In the genomic region with DNA sequence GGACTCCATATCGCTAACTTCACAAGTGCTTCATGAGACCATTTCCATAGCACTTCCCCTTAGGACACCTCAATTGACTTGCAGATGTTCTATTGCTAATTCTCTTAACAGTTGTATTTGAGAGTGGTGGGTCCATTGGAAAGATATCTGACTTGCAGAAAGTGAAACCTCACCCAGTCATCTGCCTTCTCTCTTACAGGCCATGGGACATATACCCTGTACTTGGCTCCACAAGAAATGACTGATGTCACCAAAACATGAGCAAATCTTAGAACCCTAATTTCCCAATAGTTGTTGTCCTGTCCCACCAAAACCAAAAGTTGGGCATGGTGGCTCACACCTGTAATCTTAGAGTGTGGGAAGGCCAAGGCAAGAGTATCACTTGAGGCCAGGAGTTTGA, we compare ENCODE assay signal across 17 cellular contexts.
DNase-seq lines count a peak whose midpoint lies in the region; ATAC-seq and TF ChIP-seq lines count a peak whose summit lies in the region.
"Had no signal": no experiment of that assay in that cellular context is flagged by ENCODE, and none has a peak within 500 bp of the region (broad histone marks: within the 10 kb centered on the region; RNA-seq: fewer than 3 reads in every experiment).

No MANE protein-coding gene starts in this region.

- H4K12ac ChIP-seq in trophoblast cell (ENCODE audit: low read depth, low read length), result no peak overlapping the region

- peak overlapping the region; percentile 42 for H2BK5ac ChIP-seq in trophoblast cell (ENCODE audit: low read depth, low read length, poor library complexity)

- H3K18ac ChIP-seq in trophoblast cell (ENCODE audit: low read length), result no peak overlapping the region

- H3K4me1 Mint-ChIP-seq in HFFc6 (ENCODE audit: low read depth), result peaks cover 88% of the 10 kb centered on the region
- H3K4me1 Mint-ChIP-seq in activated T-helper 17 cell treated with anti-CD3 and anti-CD28 coated beads, Interleukin-2, amount 50 U/mL, for 72 hours, result no peaks in the 10 kb centered on the region
- H3K4me1 Mint-ChIP-seq in CD4-positive, alpha-beta memory T cell, result peaks cover 0 to 6% (median 2%) of the 10 kb centered on the region in 4 donors

- no peak overlapping the region for H3K27ac ChIP-seq in trophoblast cell (ENCODE audit: low read depth, low read length)
- H3K27ac ChIP-seq in CD4-positive, alpha-beta memory T cell (ENCODE audit: low read depth, low read length), result no peak overlapping the region
- H3K27ac ChIP-seq: 22Rv1, KMS-11 had no signal

- H3K27me3 ChIP-seq in trophoblast cell (ENCODE audit: insufficient read depth, low read length), result no peaks in the 10 kb centered on the region
- peaks cover 5% of the 10 kb centered on the region for H3K27me3 ChIP-seq in CD4-positive, alpha-beta memory T cell (ENCODE audit: insufficient read depth, low read length)

- H4K91ac ChIP-seq in trophoblast cell (ENCODE audit: low read depth, low read length), result peak overlapping the region; percentile 75

- no peaks in the 10 kb centered on the region for H3K27me3 Mint-ChIP-seq in HFFc6 (ENCODE audit: insufficient read depth)
- peaks cover 43% of the 10 kb centered on the region for H3K27me3 Mint-ChIP-seq in activated T-helper 17 cell treated with anti-CD3 and anti-CD28 coated beads, Interleukin-2, amount 50 U/mL, for 72 hours
- peaks cover 3 to 13% of the 10 kb centered on the region in 2 donors for H3K27me3 Mint-ChIP-seq in CD4-positive, alpha-beta memory T cell

- H3K27ac Mint-ChIP-seq in HFFc6, result peak overlapping the region; percentile 87
- peak overlapping the region; percentile 53 for H3K27ac Mint-ChIP-seq in activated T-helper 17 cell treated with anti-CD3 and anti-CD28 coated beads, Interleukin-2, amount 50 U/mL, for 72 hours
- no peak overlapping the region for H3K27ac Mint-ChIP-seq in CD4-positive, alpha-beta memory T cell

- H3K36me3 Mint-ChIP-seq in HFFc6 (ENCODE audit: low read depth), result no peaks in the 10 kb centered on the region
- no peaks in the 10 kb centered on the region for H3K36me3 Mint-ChIP-seq in activated T-helper 17 cell treated with anti-CD3 and anti-CD28 coated beads, Interleukin-2, amount 50 U/mL, for 72 hours (ENCODE audit: low read depth)
- no peaks in the 10 kb centered on the region for H3K36me3 Mint-ChIP-seq in CD4-positive, alpha-beta memory T cell

- H3K36me3 ChIP-seq in trophoblast cell (ENCODE audit: control insufficient read depth in 1 of 2, insufficient read depth in 2 of 2, low read length in 2 of 2), result no peaks in the 10 kb centered on the region
- no peaks in the 10 kb centered on the region for H3K36me3 ChIP-seq in CD4-positive, alpha-beta memory T cell (ENCODE audit: insufficient read depth, low read length)

- peaks cover 22 to 29% of the 10 kb centered on the region in 2 experiments for H3K4me1 ChIP-seq in trophoblast cell (ENCODE audit: control insufficient read depth in 1 of 2, insufficient read depth in 2 of 2, low read length in 2 of 2)
- no peaks in the 10 kb centered on the region for H3K4me1 ChIP-seq in CD4-positive, alpha-beta memory T cell (ENCODE audit: insufficient read depth, low read length)

- H2BK12ac ChIP-seq in trophoblast cell (ENCODE audit: low read length), result peak overlapping the region; percentile 42

- no peak overlapping the region for H3K4ac ChIP-seq in trophoblast cell (ENCODE audit: low read depth, low read length)

- H3K79me1 ChIP-seq in trophoblast cell (ENCODE audit: low read length), result peaks cover 46% of the 10 kb centered on the region

- H2AK5ac ChIP-seq in trophoblast cell (ENCODE audit: low read length), result peak overlapping the region; percentile 18

- no peak overlapping the region for H2BK120ac ChIP-seq in trophoblast cell (ENCODE audit: insufficient read depth, low read length, poor library complexity)

- DNase-seq in DMS53 (lab: John Stamatoyannopoulos, UW), result peak; percentile 15
- no peak for DNase-seq in DMS53 treated with DMSO at 0.1 percent for 48 hours (lab: John Stamatoyannopoulos, UW; ENCODE audit: unreplicated experiment)
- DNase-seq in HFFc6, result no peak
- no peak for DNase-seq in trophoblast cell
- DNase-seq in GM03348 (ENCODE audit: low spot score), result no peak
- no peak for DNase-seq in CD4-positive, alpha-beta memory T cell
- DNase-seq: C1 segment of cervical spinal cord, Caco-2, DMS79, NCI-H1105 treated with DMSO at 0.1 percent for 48 hours, NCI-H2029, NCI-H510A, SIG-M5 had no signal

- no CpG with 5 or more reads among the region's 1 CpG for WGBS in trophoblast cell (ENCODE audit: extremely low coverage, insufficient coverage, insufficient read length)

- CTCF ChIA-PET in CD4-positive, alpha-beta memory T cell (lab: Charles Lee; ENCODE audit: partially characterized antibody), result interaction anchor here (1.7 to 8.1 kb wide), 3 partner anchors 104 to 243 kb away, joined by 5 to 135 read pairs (median 34); no protein-coding TSS in a partner anchor

- no peak overlapping the region for H2AFZ ChIP-seq in trophoblast cell (ENCODE audit: insufficient read depth, low read length, poor library complexity)

- H3K4me3 ChIP-seq in trophoblast cell (ENCODE audit: low read depth, low read length), result no peak overlapping the region
- no peak overlapping the region for H3K4me3 ChIP-seq in CD4-positive, alpha-beta memory T cell (ENCODE audit: low read length in 2 of 2)

- peak overlapping the region; percentile 73 for H3K4me3 Mint-ChIP-seq in HFFc6
- no peak overlapping the region for H3K4me3 Mint-ChIP-seq in activated T-helper 17 cell treated with anti-CD3 and anti-CD28 coated beads, Interleukin-2, amount 50 U/mL, for 72 hours
- no peak overlapping the region for H3K4me3 Mint-ChIP-seq in CD4-positive, alpha-beta memory T cell

- no peak for TF ChIP-seq CTCF in HFFc6 (IDR thresholded peaks at IDR 0.05)

- H3K4me2 ChIP-seq in trophoblast cell (ENCODE audit: low read length), result no peak overlapping the region
- H3K4me2 ChIP-seq: KMS-11 had no signal

- no peaks in the 10 kb centered on the region for H3K9me3 Mint-ChIP-seq in HFFc6
- H3K9me3 Mint-ChIP-seq in activated T-helper 17 cell treated with anti-CD3 and anti-CD28 coated beads, Interleukin-2, amount 50 U/mL, for 72 hours, result no peaks in the 10 kb centered on the region
- no peaks in the 10 kb centered on the region for H3K9me3 Mint-ChIP-seq in CD4-positive, alpha-beta memory T cell

- POLR2A ChIA-PET in CD4-positive, alpha-beta memory T cell (lab: Charles Lee; ENCODE audit: partially characterized antibody), result no interaction called here

- H3K23ac ChIP-seq in trophoblast cell (ENCODE audit: low read length), result no peak overlapping the region

- peak overlapping the region; percentile 17 for H3K14ac ChIP-seq in trophoblast cell (ENCODE audit: low read length)

- intact Hi-C loops in CD4-positive, alpha-beta memory T cell (cut with micrococcal nuclease), result no loop called here

- H3K9ac ChIP-seq in trophoblast cell (ENCODE audit: low read length), result no peak overlapping the region
- H3K9ac ChIP-seq: KMS-11 had no signal

- no peaks in the 10 kb centered on the region for H3K9me3 ChIP-seq in trophoblast cell (ENCODE audit: insufficient read depth, low read depth, low read length)
- no peaks in the 10 kb centered on the region for H3K9me3 ChIP-seq in CD4-positive, alpha-beta memory T cell (ENCODE audit: control insufficient read depth in 1 of 2, low read length in 2 of 2)
- H3K9me3 ChIP-seq: Caco-2 had no signal

- peaks cover 4% of the 10 kb centered on the region for H3K79me2 ChIP-seq in trophoblast cell (ENCODE audit: control insufficient read depth, insufficient read depth, low read length, poor library complexity)

- peak; percentile 72 for ATAC-seq in activated T-helper 17 cell treated with anti-CD3 and anti-CD28 coated beads, Interleukin-2, amount 50 U/mL, for 72 hours (replicated peaks)
- ATAC-seq in GM19455 (IDR thresholded peaks at IDR 0.05; ENCODE audit: unreplicated experiment), result no peak

- H4K8ac ChIP-seq in trophoblast cell (ENCODE audit: low read depth, low read length), result no peak overlapping the region

Comparison
In these comparisons a context has a peak if more than half of its experiments do, and no peak if none do; other contexts are left out.
1. H3K27ac Mint-ChIP-seq: peak in HFFc6 (single experiment) and activated T-helper 17 cell treated with anti-CD3 and anti-CD28 coated beads, Interleukin-2, amount 50 U/mL, for 72 hours (single experiment); none in CD4-positive, alpha-beta memory T cell (0 of 7).